In the genomic region with DNA sequence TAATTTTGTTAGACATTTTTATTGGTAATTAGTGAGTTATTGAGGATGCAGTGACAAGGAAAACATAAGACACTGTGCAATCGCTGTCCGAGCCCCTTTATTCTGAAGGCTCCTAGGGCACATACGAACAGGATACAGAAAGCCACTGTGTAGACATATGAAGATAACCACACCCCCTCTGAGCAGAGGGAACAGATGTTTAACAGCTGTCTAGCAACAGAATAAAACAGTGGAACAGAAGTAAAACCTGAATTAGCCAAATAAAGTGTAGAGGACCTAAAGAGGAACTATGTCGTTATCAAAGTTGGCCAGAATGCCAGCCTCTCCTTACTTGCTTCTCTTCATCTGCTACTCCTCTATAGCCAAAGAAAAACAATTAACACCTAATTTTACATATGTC, we compare ENCODE assay signal across 8 cellular contexts. TPM values are rescaled to one million over a fixed set of nuclear protein-coding genes. Genes with fewer than 3 reads are reported as not detected.
DNase-seq lines count a peak whose midpoint lies in the region; ATAC-seq and TF ChIP-seq lines count a peak whose summit lies in the region.

No MANE protein-coding gene starts in this region.

- H3K4me3 ChIP-seq in esophagus muscularis mucosa (peak overlapping the region in 3 of 4 donors; percentile 7 to 33 (median 28)), sigmoid colon (peak overlapping the region in 2 of 4 donors; percentile 1 to 16)

- H3K36me3 ChIP-seq in esophagus muscularis mucosa (no peaks in the 10 kb centered on the region), sigmoid colon (no peaks in the 10 kb centered on the region)

- intact Hi-C loops in esophagus muscularis mucosa (cut with DNase I) (no loop called here), sigmoid colon (cut with DNase I) (no loop called here), posterior vena cava (cut with DNase I) (no loop called here)

- in situ Hi-C loops in KBM-7 (cut with MboI; ENCODE audit: low pct_unique_long_range_greater_than_20kb, low sequenced_read_pairs), result no loop called here

- peaks cover 73 to 85% (median 84%) of the 10 kb centered on the region in 4 donors for H3K4me1 ChIP-seq in esophagus muscularis mucosa
- H3K4me1 ChIP-seq in sigmoid colon, result peaks cover 0 to 48% (median 39%) of the 10 kb centered on the region in 4 donors

- H3K27me3 ChIP-seq in esophagus muscularis mucosa (no peaks in the 10 kb centered on the region), sigmoid colon (no peaks in the 10 kb centered on the region)

- H3K9me3 ChIP-seq in esophagus muscularis mucosa, result no peaks in the 10 kb centered on the region
- no peaks in the 10 kb centered on the region for H3K9me3 ChIP-seq in sigmoid colon

- ATAC-seq in GM19463 (IDR thresholded peaks at IDR 0.05; ENCODE audit: unreplicated experiment) (peak; percentile 83), HG03457 (IDR thresholded peaks at IDR 0.05; ENCODE audit: unreplicated experiment) (no peak)

- TF ChIP-seq CTCF in esophagus muscularis mucosa (IDR thresholded peaks at IDR 0.05), result no peak
- TF ChIP-seq CTCF in sigmoid colon (IDR thresholded peaks at IDR 0.05), result no peak

- H3K27ac ChIP-seq in esophagus muscularis mucosa (replicated peaks in 1 of 4), result peak overlapping the region; percentile 55 to 70 (median 62)
- peak overlapping the region; percentile 64 to 76 (median 70) for H3K27ac ChIP-seq in sigmoid colon

- TF ChIP-seq POLR2A in esophagus muscularis mucosa (IDR thresholded peaks at IDR 0.05; ENCODE audit: low read depth) (no peak), sigmoid colon (IDR thresholded peaks at IDR 0.05) (no peak)

- no peak for TF ChIP-seq EP300 in esophagus muscularis mucosa (IDR thresholded peaks at IDR 0.05)
- TF ChIP-seq EP300 in sigmoid colon (IDR thresholded peaks at IDR 0.05), result no peak

- 22% methylated on average over 4 of the region's 4 CpGs for WGBS in esophagus muscularis mucosa
- 16 to 44% methylated on average over 4 of the region's 4 CpGs for WGBS in sigmoid colon, 2 donors

- peak; percentile 59 for DNase-seq in AG08396 (ENCODE audit: low spot score)
- DNase-seq in KBM-7, result peak; percentile 90
- DNase-seq in esophagus muscularis mucosa (ENCODE audit: extremely low spot score), result no peak
- DNase-seq in sigmoid colon, result no peak
- DNase-seq in posterior vena cava (ENCODE audit: low spot score), result no peak
- no peak for DNase-seq in DMS153 (lab: John Stamatoyannopoulos, UW)

RNA-seq across cellular contexts. Expression of gene CYTH3, which starts 43.6 kb away (rescaled TPM):
- total RNA-seq in esophagus muscularis mucosa (10 to 100 TPM; 32.0 to 64.6 (median 50.2) TPM), sigmoid colon (10 to 100 TPM; 27.1 to 34.8 (median 29.3) TPM), posterior vena cava (10 to 100 TPM; 31.5 to 35.4 TPM)
- polyA plus RNA-seq in sigmoid colon, result 10 to 100 TPM in 1 of 3 donors, 1 to 10 TPM in 2; 6.5 to 10.1 (median 9.0) TPM

Comparison
In these comparisons a context has a peak if more than half of its experiments do, and no peak if none do; other contexts are left out.
1. DNase-seq: peak in AG08396 (single experiment) and KBM-7 (single experiment); none in esophagus muscularis mucosa (single experiment), sigmoid colon (single experiment), posterior vena cava (single experiment) and DMS153 (single experiment).